ENCODE assay signal across 8 cellular contexts in genomic region chr2:56183643-56184499, GRCh38. TPM values are rescaled to one million over a fixed set of nuclear protein-coding genes. Genes with fewer than 3 reads are reported as not detected.
DNase-seq lines count a peak whose midpoint lies in the region; ATAC-seq and TF ChIP-seq lines count a peak whose summit lies in the region.

Gene CCDC85A (plus strand): TSS chr2:56183990. CDS start chr2:56184625, 635 bp downstream.

- H2AFZ ChIP-seq in PC-9 (no peak within 1 kb of the TSS), neural cell (ENCODE audit: low read depth, low read length) (peak within 1 kb of the TSS; percentile 69)

- H3K9me2 ChIP-seq in PC-9 (ENCODE audit: insufficient read depth) (no peaks in the 10 kb centered on the region), neural cell (ENCODE audit: insufficient read depth, low read length) (no peaks in the 10 kb centered on the region)

- TF ChIP-seq CTCF in PC-9 (conservative IDR thresholded peaks at IDR 0.05) (peak; percentile 87), fibroblast of villous mesenchyme (IDR thresholded peaks at IDR 0.05; ENCODE audit: insufficient read depth, low read depth, low read length) (peak; percentile 67), neural cell (IDR thresholded peaks at IDR 0.05; ENCODE audit: poor library complexity, severe bottlenecking) (peak; percentile 98)

- no peaks in the 10 kb centered on the region for H3K4me1 ChIP-seq in PC-9 (replicated peaks; ENCODE audit: insufficient read depth)

- no peaks in the 10 kb centered on the region for H3K9me3 ChIP-seq in PC-9 (ENCODE audit: insufficient read depth, low read depth)
- no peaks in the 10 kb centered on the region for H3K9me3 ChIP-seq in neural cell (ENCODE audit: low read length)

- H3K9ac ChIP-seq in neural cell (ENCODE audit: low read length), result peak within 1 kb of the TSS; percentile 83

- H3K79me2 ChIP-seq in PC-9 (ENCODE audit: low read depth) (no peaks in the 10 kb centered on the region), neural cell (replicated peaks; ENCODE audit: insufficient read depth, low read length) (peaks cover 18% of the 10 kb centered on the region)

- H3K36me3 ChIP-seq in PC-9 (ENCODE audit: low read depth) (no peaks in the 10 kb centered on the region), neural cell (ENCODE audit: insufficient read depth, low read length) (no peaks in the 10 kb centered on the region)

- H4K20me1 ChIP-seq in PC-9 (ENCODE audit: insufficient read depth) (no peaks in the 10 kb centered on the region), neural cell (ENCODE audit: insufficient read depth) (no peaks in the 10 kb centered on the region)

- H3K27me3 ChIP-seq in PC-9 (ENCODE audit: insufficient read depth, low read depth), result peaks cover 89% of the 10 kb centered on the region
- no peaks in the 10 kb centered on the region for H3K27me3 ChIP-seq in neural cell (ENCODE audit: insufficient read depth, low read depth, low read length)

- H3F3A ChIP-seq in PC-9 (ENCODE audit: insufficient read depth, low read depth) (no peaks in the 10 kb centered on the region), neural cell (ENCODE audit: insufficient read depth, low read length, poor library complexity, severe bottlenecking) (no peaks in the 10 kb centered on the region)

- CTCF ChIA-PET in PC-9 (lab: Charles Lee), result interaction anchor here (0.7 to 1.3 kb wide), 4 partner anchors 144 to 1314 kb away, joined by 3 to 8 read pairs (median 6); no protein-coding TSS in a partner anchor

- intact Hi-C loops in PC-9 (cut with micrococcal nuclease; ENCODE audit: unreplicated experiment), result loop anchor here (1.0 to 5.0 kb wide), 3 partner anchors 565 to 1333 kb away; no protein-coding TSS in a partner anchor

- no peak within 1 kb of the TSS for H3K27ac ChIP-seq in PC-9
- peak within 1 kb of the TSS; percentile 72 for H3K27ac ChIP-seq in neural cell (ENCODE audit: low read length)

- H3K4me3 ChIP-seq in Jurkat, Clone E6-1 (ENCODE audit: low read length), result peak within 1 kb of the TSS; percentile 32
- H3K4me3 ChIP-seq in PC-9, result no peak within 1 kb of the TSS
- H3K4me3 ChIP-seq in fibroblast of villous mesenchyme (ENCODE audit: low read depth, low read length), result peak within 1 kb of the TSS; percentile 67
- peak within 1 kb of the TSS; percentile 91 for H3K4me3 ChIP-seq in neural cell (ENCODE audit: low read length)

- peak; percentile 12 for TF ChIP-seq EP300 in neural cell (conservative IDR thresholded peaks at IDR 0.05; ENCODE audit: poor library complexity, severe bottlenecking)

- ATAC-seq in GM21786 (IDR thresholded peaks at IDR 0.05; ENCODE audit: unreplicated experiment), result peak; percentile 93

- peak; percentile 90 for DNase-seq in Daoy (ENCODE audit: low read depth)
- peak; percentile 44 for DNase-seq in Jurkat, Clone E6-1 (ENCODE audit: low read depth, low spot score)
- peak in 1 of 2 experiments; percentile 89 for DNase-seq in PC-9
- peak; percentile 8 for DNase-seq in activated effector memory CD4-positive, alpha-beta T cell treated with Interleukin-2 at 50 U/mL for 16 hours
- DNase-seq in fibroblast of villous mesenchyme (ENCODE audit: low read depth), result peak; percentile 84
- DNase-seq in superior temporal gyrus (ENCODE audit: extremely low spot score), result peak; percentile 82

- H3K4me2 ChIP-seq in PC-9 (peak within 1 kb of the TSS; percentile 48; the same call in 1 of the 2 replicates), neural cell (ENCODE audit: low read length) (peak within 1 kb of the TSS; percentile 92)

- peak; percentile 99 for TF ChIP-seq RAD21 in neural cell (conservative IDR thresholded peaks at IDR 0.05)

- no TSS peak for BruUV-seq in PC-9 (replicated peaks; lab: Mats Ljungman, UMichigan)

- POLR2A ChIA-PET in PC-9 (lab: Charles Lee; ENCODE audit: unreplicated experiment), result interaction anchor here (0.6 kb wide), 1 partner anchor 868 kb away, joined by 5 read pairs; no protein-coding TSS in a partner anchor

TF ChIP-seq in neural cell, 6 proteins besides CTCF, POLR2A, EP300 and RAD21:
- TF ChIP-seq MXI1 (conservative IDR thresholded peaks at IDR 0.05; ENCODE audit: poor library complexity, severe bottlenecking) (peak; percentile 38), REST (IDR thresholded peaks at IDR 0.05; ENCODE audit: borderline replicate concordance) (peak; percentile 63), TAF1 (IDR thresholded peaks at IDR 0.05; ENCODE audit: low read depth) (peak; percentile 36), SMC3 (conservative IDR thresholded peaks at IDR 0.05; ENCODE audit: poor library complexity) (peak; percentile 99), POLR2AphosphoS5 (IDR thresholded peaks at IDR 0.05) (peak; percentile 54), EZH2 (IDR thresholded peaks at IDR 0.05; ENCODE audit: borderline replicate concordance, insufficient read depth, low read length, poor library complexity, severe bottlenecking) (no peak)

RNA-seq across cellular contexts. Expression of gene CCDC85A, which starts in this region (rescaled TPM):
- 0.74 and 1.3 TPM in 2 replicates for total RNA-seq in Daoy (2014; rRNA removed; shearing (Covaris generic))
- not detected for polyA plus RNA-seq in Jurkat, Clone E6-1 (2012; ENCODE audit: insufficient read depth, insufficient read length)
- total RNA-seq in PC-9 (2021), result 0.10 TPM in 1 of 2 replicates, not detected in the other
- total RNA-seq in fibroblast of villous mesenchyme, result 2.3 and 5.2 TPM in 2 replicates
- 24.7 and 30.6 TPM in 2 replicates for polyA plus RNA-seq in neural cell
- polyA minus RNA-seq in neural cell, result 55.5 and 58.1 TPM in 2 replicates
